Comparison of ENCODE assay signal across 3 cellular contexts in genomic region chr22:27723150-27723549, GRCh38.
TF ChIP-seq lines count a peak whose summit lies in the region.

No MANE protein-coding gene starts in this region.

TF ChIP-seq in SK-N-SH, 30 proteins besides CTCF, POLR2A, EP300 and RAD21:
- no peak for TF ChIP-seq USF1 (IDR thresholded peaks at IDR 0.05; ENCODE audit: borderline replicate concordance, low read depth)
- TF ChIP-seq MEF2A (IDR thresholded peaks at IDR 0.05; ENCODE audit: borderline replicate concordance, low read depth): no peak
- no peak for TF ChIP-seq ELF1 (IDR thresholded peaks at IDR 0.05)
- TF ChIP-seq POLR2AphosphoS5 (IDR thresholded peaks at IDR 0.05; ENCODE audit: low read depth, low read length): no peak
- TF ChIP-seq TAF1 (IDR thresholded peaks at IDR 0.05; ENCODE audit: borderline replicate concordance, low read depth, low read length): no peak
- no peak for TF ChIP-seq MXI1 (IDR thresholded peaks at IDR 0.05; ENCODE audit: low read depth, low read length)

TF ChIP-seq in SK-N-SH treated with all-trans-retinoic acid at 6 μM for 48 hours, 23 proteins besides CTCF, POLR2A, EP300 and RAD21:
- no peak for TF ChIP-seq CREB5 (CRISPR knock-in tag; IDR thresholded peaks at IDR 0.05; ENCODE audit: low read depth)
- no peak for TF ChIP-seq ESRRG (CRISPR knock-in tag; IDR thresholded peaks at IDR 0.05)
- TF ChIP-seq ARNTL (CRISPR knock-in tag; IDR thresholded peaks at IDR 0.05; ENCODE audit: borderline replicate concordance, low read depth): no peak
- TF ChIP-seq ZNF565 (CRISPR knock-in tag; conservative IDR thresholded peaks at IDR 0.05; ENCODE audit: low read depth): no peak
- TF ChIP-seq TOX (CRISPR knock-in tag; IDR thresholded peaks at IDR 0.05; ENCODE audit: borderline replicate concordance): no peak
- TF ChIP-seq TCF4 (CRISPR knock-in tag; IDR thresholded peaks at IDR 0.05; ENCODE audit: borderline replicate concordance): no peak
- no peak for TF ChIP-seq ZNF70 (CRISPR knock-in tag; IDR thresholded peaks at IDR 0.05)
- TF ChIP-seq OSR1 (CRISPR knock-in tag; IDR thresholded peaks at IDR 0.05): no peak

TF ChIP-seq in H1, 55 proteins besides CTCF, POLR2A, EP300 and RAD21:
- TF ChIP-seq JUN (IDR thresholded peaks at IDR 0.05; ENCODE audit: low read depth, low read length) (no peak), RBBP5 (IDR thresholded peaks at IDR 0.05; ENCODE audit: borderline replicate concordance, low read depth, low read length) (no peak), BCL11A (IDR thresholded peaks at IDR 0.05; ENCODE audit: low read depth in 2 of 2, low read length in 2 of 2) (no peak), CHD2 (IDR thresholded peaks at IDR 0.05; ENCODE audit: low read length) (no peak), E2F6 (IDR thresholded peaks at IDR 0.05) (no peak), CBX8 (IDR thresholded peaks at IDR 0.05; ENCODE audit: borderline replicate concordance, low read depth, low read length) (no peak), NANOG (IDR thresholded peaks at IDR 0.05; ENCODE audit: insufficient read depth, low read depth, low read length, poor library complexity, severe bottlenecking) (no peak), CREB1 (IDR thresholded peaks at IDR 0.05) (no peak), ASH2L (IDR thresholded peaks at IDR 0.05; ENCODE audit: low read length) (no peak), MAX (IDR thresholded peaks at IDR 0.05) (no peak), SP1 (IDR thresholded peaks at IDR 0.05; ENCODE audit: low read depth, low read length) (no peak), EGR1 (IDR thresholded peaks at IDR 0.05; ENCODE audit: borderline replicate concordance, low read depth, low read length) (no peak), CHD7 (IDR thresholded peaks at IDR 0.05; ENCODE audit: insufficient replicate concordance, low read length) (no peak), TAF7 (optimal IDR thresholded peaks at IDR 0.05; ENCODE audit: borderline replicate concordance, low read depth, low read length) (no peak), KDM1A (IDR thresholded peaks at IDR 0.05; ENCODE audit: borderline replicate concordance, low read length) (no peak), CBX5 (IDR thresholded peaks at IDR 0.05; ENCODE audit: low read depth, low read length) (no peak)
